Comparison of ENCODE assay signal across 9 cellular contexts in the genomic region with DNA sequence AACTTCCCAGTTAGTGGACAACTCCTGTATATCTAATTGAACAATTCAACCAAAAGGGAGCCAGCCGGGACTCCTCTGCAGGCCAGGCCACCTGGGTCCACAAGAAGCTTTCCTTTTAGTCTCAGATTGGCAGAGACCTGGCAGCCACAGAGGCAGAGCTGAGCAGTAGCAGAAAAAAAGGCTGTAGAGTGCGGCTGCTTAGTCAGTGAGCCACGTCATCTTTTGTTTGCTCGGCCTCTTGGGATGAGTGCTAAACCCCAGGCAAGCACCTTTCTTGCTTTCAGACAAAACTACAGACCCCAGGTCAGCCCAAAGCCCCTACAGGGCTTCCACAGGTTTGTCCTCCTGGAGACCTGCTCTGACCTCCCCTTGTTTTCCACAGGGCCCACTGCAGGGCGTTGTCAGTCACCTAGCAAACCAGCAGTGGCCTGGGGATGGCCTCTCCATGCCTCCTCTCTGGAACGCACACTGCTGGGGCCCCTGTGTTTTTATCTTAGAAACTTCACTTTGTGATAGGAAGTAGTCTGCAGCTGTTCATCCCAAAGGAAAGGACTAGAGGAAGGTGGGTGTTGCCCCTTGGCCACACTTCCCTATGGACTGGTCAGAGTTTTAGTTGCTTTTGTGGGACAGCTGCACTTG. TPM values are rescaled to one million over a fixed set of nuclear protein-coding genes. Genes with fewer than 3 reads are reported as not detected.
A peak's percentile ranks its signal among the peaks of the same experiment; 100 is the strongest.
DNase-seq lines count a peak whose midpoint lies in the region; ATAC-seq, FAIRE-seq and TF ChIP-seq lines count a peak whose summit lies in the region.
"Had no signal": no experiment of that assay in that cellular context is flagged by ENCODE, and none has a peak within 500 bp of the region (broad histone marks: within the 10 kb centered on the region; RNA-seq: fewer than 3 reads in every experiment).

No MANE protein-coding gene starts in this region.

- H3K36me3 ChIP-seq in H1 (ENCODE audit: control insufficient read depth in 2 of 4, insufficient read depth in 4 of 4, low read length in 3 of 4) (no peaks in the 10 kb centered on the region), MM.1S (replicated peaks; ENCODE audit: insufficient read depth, low read length) (no peaks in the 10 kb centered on the region)

- H4K20me1 ChIP-seq in H1 (replicated peaks in 1 of 2; ENCODE audit: control insufficient read depth in 1 of 2, insufficient read depth in 2 of 2, low read length in 2 of 2) (no peaks in the 10 kb centered on the region), MM.1S (ENCODE audit: insufficient read depth, low read length) (no peaks in the 10 kb centered on the region)

- TF ChIP-seq CTCF in C4-2B (conservative IDR thresholded peaks at IDR 0.05) (no peak), H1 (IDR thresholded peaks at IDR 0.05; ENCODE audit: control extremely low read depth in 1 of 3, insufficient read depth in 1 of 3, low read depth in 1 of 3, low read length in 3 of 3) (no peak), MM.1S (IDR thresholded peaks at IDR 0.05; ENCODE audit: low read length) (no peak)

- no peak for TF ChIP-seq RAD21 in H1 (IDR thresholded peaks at IDR 0.05 in 1 of 2, conservative IDR thresholded peaks at IDR 0.05 in 1 of 2; ENCODE audit: low read depth in 2 of 2, low read length in 2 of 2)

- TF ChIP-seq EP300 in H1 (IDR thresholded peaks at IDR 0.05; ENCODE audit: borderline replicate concordance in 1 of 2, low read depth in 2 of 2, low read length in 2 of 2): no peak

- H3K9ac ChIP-seq in H1 (replicated peaks in 1 of 4; ENCODE audit: extremely low read depth in 1 of 4, low read depth in 3 of 4, low read length in 3 of 4) (0 out of 7 replicates have a peak overlapping the region, but pooled peaks of 1 of the 4 experiments have one; percentile 2), MM.1S (ENCODE audit: low read length) (no peak overlapping the region)

- H3K4me2 ChIP-seq in H1 (ENCODE audit: insufficient read depth in 1 of 2, low read depth in 2 of 2, low read length in 2 of 2): no peak overlapping the region
- H3K4me2 ChIP-seq in MM.1S (ENCODE audit: low read depth, low read length): no peak overlapping the region

- H3K4ac ChIP-seq in H1 (replicated peaks; ENCODE audit: insufficient read length, low read depth, low read length): no peak overlapping the region

- no peak overlapping the region for H2AK5ac ChIP-seq in H1 (ENCODE audit: low read depth, low read length)

- no peak overlapping the region for H3K56ac ChIP-seq in H1 (replicated peaks; ENCODE audit: insufficient read length, low read depth, low read length)

- H2BK5ac ChIP-seq in H1 (ENCODE audit: low read depth, low read length): peak overlapping the region; percentile 82; the same call in 1 of the 2 replicates

- ATAC-seq in HG03095 (IDR thresholded peaks at IDR 0.05; ENCODE audit: unreplicated experiment): no peak

- H3K9me2 ChIP-seq in MM.1S (replicated peaks; ENCODE audit: insufficient read depth, low read length): no peaks in the 10 kb centered on the region

- H4K91ac ChIP-seq in H1 (replicated peaks; ENCODE audit: insufficient read length, low read length): peak overlapping the region; percentile 8

- H3K9me3 ChIP-seq in H1 (ENCODE audit: insufficient read depth in 2 of 2, low read depth in 1 of 2, low read length in 1 of 2) (no peaks in the 10 kb centered on the region), MM.1S (replicated peaks; ENCODE audit: insufficient read depth, low read length) (no peaks in the 10 kb centered on the region)

- H3K4me3 ChIP-seq in H1 (ENCODE audit: extremely low read depth in 1 of 4, insufficient read depth in 2 of 4, low read depth in 3 of 4, low read length in 4 of 4) (no peak overlapping the region), MM.1S (ENCODE audit: low read length) (no peak overlapping the region)

- H2BK20ac ChIP-seq in H1 (ENCODE audit: low read length): peak overlapping the region; percentile 64; the same call in 1 of the 2 replicates

- TF ChIP-seq POLR2A in H1 (IDR thresholded peaks at IDR 0.05; ENCODE audit: control extremely low read depth in 1 of 2, low read depth in 2 of 2, low read length in 2 of 2) (no peak), erythroblast (IDR thresholded peaks at IDR 0.05; ENCODE audit: low read length) (no peak)

- no peak for FAIRE-seq in H1 (lab: Jason Lieb, UNC)

- H3K23ac ChIP-seq in H1 (ENCODE audit: insufficient read length): no peak overlapping the region

- peak overlapping the region; percentile 80 for H2BK120ac ChIP-seq in H1 (replicated peaks; ENCODE audit: low read depth, low read length)

- H3K4me1 ChIP-seq in H1 (replicated peaks in 1 of 4; ENCODE audit: control insufficient read depth in 3 of 4, insufficient read depth in 4 of 4, low read length in 3 of 4) (peaks cover 34 to 72% (median 48%) of the 10 kb centered on the region in 4 experiments), MM.1S (ENCODE audit: low read length) (no peaks in the 10 kb centered on the region)

- peak overlapping the region; percentile 93 for H3K18ac ChIP-seq in H1 (ENCODE audit: extremely low read depth, low read length)

- 70% methylated on average over 6 of the region's 6 CpGs; no CpG with 5 or more reads in 1 of the 2 experiments for whole genome bisulfite sequencing in H1 (ENCODE audit: extremely low coverage in 1 of 2, insufficient coverage in 1 of 2, insufficient read length in 1 of 2, insufficient replicate concordance in 2 of 2, low coverage in 1 of 2, low lambda C conversion rate in 2 of 2, missing lambda C conversion rate in 1 of 2), 2 experiments

- H2BK15ac ChIP-seq in H1 (ENCODE audit: low read length): peak overlapping the region; percentile 63; the same call in 1 of the 2 replicates

- POLR2A ChIA-PET in H1 (lab: Charles Lee; ENCODE audit: partially characterized antibody): interaction anchor here (1.7 to 3.9 kb wide), 4 partner anchors 11 to 44 kb away, joined by 4 to 24 read pairs (median 7); no protein-coding TSS in a partner anchor

- H3K14ac ChIP-seq in H1 (ENCODE audit: insufficient read length): no peak overlapping the region

- no peaks in the 10 kb centered on the region for H3F3A ChIP-seq in MM.1S (ENCODE audit: insufficient read depth, low read length)

- H3K79me1 ChIP-seq in H1 (ENCODE audit: low read depth, low read length): peaks cover 10% of the 10 kb centered on the region

- no peaks in the 10 kb centered on the region for H3K23me2 ChIP-seq in H1 (ENCODE audit: low read depth, low read length)

- H2AFZ ChIP-seq in H1 (ENCODE audit: low read length) (no peak overlapping the region), MM.1S (ENCODE audit: low read length) (no peak overlapping the region)

- DNase-seq in NCI-H345 (lab: John Stamatoyannopoulos, UW): peak; percentile 63
- no peak for DNase-seq in H1 (ENCODE audit: low read depth in 1 of 2, low spot score in 2 of 2)
- DNase-seq in myocyte (ENCODE audit: low read depth): peak; percentile 70
- no peak for DNase-seq in MM.1S
- no peak for DNase-seq in erythroblast (lab: John Stamatoyannopoulos, UW)
- no peak for DNase-seq in activated T-cell treated with anti-CD3 and anti-CD28 coated beads, Interleukin-2, amount 50 U/mL, for 48 hours
- DNase-seq: activated B cell treated with CpG ODN at 0.5 μM for 24 hours had no signal

- H3K27ac ChIP-seq in C4-2B (peak overlapping the region; percentile 91), H1 (ENCODE audit: low read depth, low read length) (no peak overlapping the region; the same call in 1 of the 2 replicates), MM.1S (ENCODE audit: low read length) (no peak overlapping the region)

- CTCF ChIA-PET in H1 (lab: Charles Lee; ENCODE audit: partially characterized antibody): interaction anchor here (0.5 to 6.9 kb wide), 14 partner anchors 11 to 370 kb away, joined by 3 to 59 read pairs (median 5); no protein-coding TSS in a partner anchor

- H3K27me3 ChIP-seq in H1 (replicated peaks in 1 of 4; ENCODE audit: control insufficient read depth in 3 of 4, extremely low read depth in 1 of 4, insufficient read depth in 3 of 4, low read length in 3 of 4) (no peaks in the 10 kb centered on the region), MM.1S (replicated peaks; ENCODE audit: insufficient read depth, low read length) (no peaks in the 10 kb centered on the region)

- no peak overlapping the region for H4K8ac ChIP-seq in H1 (ENCODE audit: extremely low read depth, insufficient read depth, low read length)

- peak overlapping the region; percentile 23 for H4K5ac ChIP-seq in H1 (ENCODE audit: insufficient read length, low read depth, low read length)

- H3K79me2 ChIP-seq in H1 (ENCODE audit: control insufficient read depth in 1 of 2, insufficient read depth in 2 of 2, low read length in 2 of 2): peaks cover 0 to 5% of the 10 kb centered on the region in 2 experiments; a peak in 1 of 4 replicates
- H3K79me2 ChIP-seq in MM.1S (ENCODE audit: low read length): no peaks in the 10 kb centered on the region

- peak overlapping the region; percentile 99 for H2BK12ac ChIP-seq in H1 (ENCODE audit: low read depth, low read length)

TF ChIP-seq in H1, 55 proteins besides CTCF, POLR2A, EP300 and RAD21 (continues in another document):
- TF ChIP-seq, protein P1, sequence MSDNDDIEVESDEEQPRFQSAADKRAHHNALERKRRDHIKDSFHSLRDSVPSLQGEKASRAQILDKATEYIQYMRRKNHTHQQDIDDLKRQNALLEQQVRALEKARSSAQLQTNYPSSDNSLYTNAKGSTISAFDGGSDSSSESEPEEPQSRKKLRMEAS (IDR thresholded peaks at IDR 0.05): no peak
- TF ChIP-seq, protein P2, sequence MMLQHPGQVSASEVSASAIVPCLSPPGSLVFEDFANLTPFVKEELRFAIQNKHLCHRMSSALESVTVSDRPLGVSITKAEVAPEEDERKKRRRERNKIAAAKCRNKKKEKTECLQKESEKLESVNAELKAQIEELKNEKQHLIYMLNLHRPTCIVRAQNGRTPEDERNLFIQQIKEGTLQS (IDR thresholded peaks at IDR 0.05; ENCODE audit: insufficient read depth, low read depth, low read length): no peak
- TF ChIP-seq TCF12 (IDR thresholded peaks at IDR 0.05; ENCODE audit: low read depth, low read length) (no peak), YY1 (IDR thresholded peaks at IDR 0.05; ENCODE audit: low read depth, low read length) (no peak), GTF2F1 (IDR thresholded peaks at IDR 0.05; ENCODE audit: borderline replicate concordance, low read depth, low read length) (no peak), HDAC2 (IDR thresholded peaks at IDR 0.05; ENCODE audit: borderline replicate concordance in 1 of 2, low read depth in 2 of 2, low read length in 2 of 2) (no peak), CHD2 (IDR thresholded peaks at IDR 0.05; ENCODE audit: low read length) (no peak), ASH2L (IDR thresholded peaks at IDR 0.05; ENCODE audit: low read length) (no peak)

RNA-seq across cellular contexts. Expression of a gene that starts 49.9 kb away (rescaled TPM):
- 12.6 and 13.7 TPM in 2 replicates for total RNA-seq in H1 (2021; fragmentation: NEBNext Ultra II Directional; extraction: Animal tissue kit (Norgen Biotek cat#: 25700))
- 4.1 and 7.1 TPM in 2 replicates for polyA plus RNA-seq in H1 (2011; rRNA removed)
- polyA plus RNA-seq in H1 (2011; cell fraction: cytosol; rRNA removed): 7.7 TPM
- polyA plus RNA-seq in H1 (2011; cell fraction: nucleus; rRNA removed): 8.0 TPM
- polyA plus RNA-seq in H1 (2012, experiment 1 of 2): 5.9 to 8.4 TPM (median 7.6 TPM) in 4 replicates
- polyA plus RNA-seq in H1 (2012, experiment 2 of 2): 6.2 TPM
- polyA plus RNA-seq in H1 (2013, experiment 1 of 2): 4.7 TPM
- 5.2 TPM for polyA plus RNA-seq in H1 (2013, experiment 2 of 2)
- polyA minus RNA-seq in H1 (2011; rRNA and poly(A)+ RNA removed): 3.8 and 6.1 TPM in 2 replicates
- polyA minus RNA-seq in H1 (2011; cell fraction: cytosol; rRNA and poly(A)+ RNA removed): 9.8 TPM
- 12.9 TPM for polyA minus RNA-seq in H1 (2011; cell fraction: nucleus; rRNA and poly(A)+ RNA removed)
- total RNA-seq in myocyte: 13.3 and 20.7 TPM in 2 replicates
- polyA plus RNA-seq in myocyte (2012): 31.8 TPM

Comparison
In these comparisons a context has a peak if more than half of its experiments do, and no peak if none do; other contexts are left out.
1. DNase-seq: peak in NCI-H345 (single experiment) and myocyte (single experiment); none in H1 (0 of 2), MM.1S (single experiment), erythroblast (0 of 2) and activated T-cell treated with anti-CD3 and anti-CD28 coated beads, Interleukin-2, amount 50 U/mL, for 48 hours (0 of 2).